In genomic region chr5:54611290-54611951, GRCh38 we compare ENCODE assay signal across 18 cellular contexts.
A peak's percentile ranks its signal among the peaks of the same experiment; 100 is the strongest.
DNase-seq lines count a peak whose midpoint lies in the region; ATAC-seq and TF ChIP-seq lines count a peak whose summit lies in the region.
"Had no signal": no experiment of that assay in that cellular context is flagged by ENCODE, and none has a peak within 500 bp of the region (broad histone marks: within the 10 kb centered on the region; RNA-seq: fewer than 3 reads in every experiment).

No MANE protein-coding gene starts in this region.

- no peaks in the 10 kb centered on the region for H4K20me1 ChIP-seq in PC-9 (ENCODE audit: insufficient read depth)
- H4K20me1 ChIP-seq in Karpas-422 (ENCODE audit: insufficient read depth, low read depth, low read length): no peaks in the 10 kb centered on the region

- H3K4me1 ChIP-seq in body of pancreas (no peaks in the 10 kb centered on the region), PC-9 (replicated peaks; ENCODE audit: insufficient read depth) (no peaks in the 10 kb centered on the region), Karpas-422 (ENCODE audit: low read length) (no peaks in the 10 kb centered on the region)
- H3K4me1 ChIP-seq: SJCRH30 had no signal

- ATAC-seq in T-helper 17 cell: no peak
- no peak for ATAC-seq in body of pancreas
- ATAC-seq in HG02870 (IDR thresholded peaks at IDR 0.05; ENCODE audit: unreplicated experiment): no peak

- BruUV-seq in PC-9 (replicated peaks; lab: Mats Ljungman, UMichigan): no TSS peak

- H3K27ac Mint-ChIP-seq in T-helper 17 cell: peak overlapping the region; percentile 0
- H3K27ac Mint-ChIP-seq: mesothelial cell of epicardium; stimulated activated naive CD8-positive, alpha-beta T cell treated with anti-CD3 and anti-CD28 coated beads, Interleukin-15, Interleukin-2, amounts not matched to agents 100 ng/mL and 50 ng/mL, for 24 hours had no signal

- 52 to 59% methylated on average over 5 of the region's 5 CpGs for WGBS in body of pancreas, 2 donors

- no peak for TF ChIP-seq POLR2A in body of pancreas (IDR thresholded peaks at IDR 0.05)

- DNase-seq in AG08395 (ENCODE audit: low spot score): peak; percentile 52
- DNase-seq in EL: peak; percentile 67
- no peak for DNase-seq in T-helper 17 cell
- DNase-seq in medulla oblongata (ENCODE audit: extremely low spot score): peak; percentile 56
- DNase-seq in body of pancreas: no peak
- DNase-seq in PC-9: no peak
- DNase-seq in Karpas-422: no peak
- DNase-seq: activated CD4-positive, CD25-positive, alpha-beta regulatory T cell treated with anti-CD3 and anti-CD28 coated beads, Interleukin-2, amount 50 U/mL, for 72 hours; activated effector memory CD4-positive, alpha-beta T cell treated with Interleukin-2 at 50 U/mL for 16 hours; GF-D8; NCI-H774; SJCRH30; stimulated activated CD4-positive, alpha-beta T cell treated with anti-CD3 and anti-CD28 coated beads, Interleukin-2, amount 100 ng/mL, for 48 hours had no signal

- H3K9me3 ChIP-seq in T-helper 17 cell (ENCODE audit: control insufficient read depth, low read length, poor library complexity, severe bottlenecking) (no peaks in the 10 kb centered on the region), body of pancreas (no peaks in the 10 kb centered on the region), PC-9 (ENCODE audit: insufficient read depth, low read depth) (no peaks in the 10 kb centered on the region), Karpas-422 (ENCODE audit: low read length) (no peaks in the 10 kb centered on the region)
- H3K9me3 ChIP-seq: SJCRH30 had no signal

- H3K27me3 ChIP-seq in body of pancreas (no peaks in the 10 kb centered on the region), PC-9 (ENCODE audit: insufficient read depth, low read depth) (no peaks in the 10 kb centered on the region), Karpas-422 (ENCODE audit: low read length) (no peaks in the 10 kb centered on the region)
- H3K27me3 ChIP-seq: cardiac muscle cell, SJCRH30 had no signal

- no peaks in the 10 kb centered on the region for H3F3A ChIP-seq in PC-9 (ENCODE audit: insufficient read depth, low read depth)

- intact Hi-C loops in body of pancreas (cut with DNase I): no loop called here
- intact Hi-C loops in PC-9 (cut with micrococcal nuclease; ENCODE audit: unreplicated experiment): no loop called here

- H3K27ac ChIP-seq in body of pancreas: no peak overlapping the region
- no peak overlapping the region for H3K27ac ChIP-seq in PC-9
- H3K27ac ChIP-seq in Karpas-422 (ENCODE audit: low read length): no peak overlapping the region
- H3K27ac ChIP-seq: cardiac muscle cell, epithelial cell of prostate, SJCRH30 had no signal

- peaks cover 22% of the 10 kb centered on the region for H3K4me1 Mint-ChIP-seq in T-helper 17 cell

- no peak overlapping the region for H3K9ac ChIP-seq in Karpas-422 (ENCODE audit: low read length)

- H3K4me2 ChIP-seq in PC-9 (no peak overlapping the region), Karpas-422 (ENCODE audit: low read depth, low read length, poor library complexity, severe bottlenecking) (no peak overlapping the region)

- H3K27me3 Mint-ChIP-seq in T-helper 17 cell: no peaks in the 10 kb centered on the region
- H3K27me3 Mint-ChIP-seq: stimulated activated naive CD8-positive, alpha-beta T cell treated with anti-CD3 and anti-CD28 coated beads, Interleukin-15, Interleukin-2, amounts not matched to agents 100 ng/mL and 50 ng/mL, for 24 hours had no signal

- CTCF ChIA-PET in PC-9 (lab: Charles Lee): no interaction called here

- H3K4me3 ChIP-seq in body of pancreas (no peak overlapping the region), PC-9 (no peak overlapping the region), Karpas-422 (ENCODE audit: low read length) (no peak overlapping the region)
- H3K4me3 ChIP-seq: cardiac muscle cell, SJCRH30 had no signal

- H3K9me2 ChIP-seq in PC-9 (ENCODE audit: insufficient read depth): no peaks in the 10 kb centered on the region
- H3K9me2 ChIP-seq in Karpas-422 (replicated peaks; ENCODE audit: insufficient read depth, low read length): no peaks in the 10 kb centered on the region

- H3K36me3 ChIP-seq in body of pancreas (replicated peaks in 1 of 2; ENCODE audit: insufficient read depth in 1 of 2, low read depth in 2 of 2): no peaks in the 10 kb centered on the region
- H3K36me3 ChIP-seq in PC-9 (ENCODE audit: low read depth): no peaks in the 10 kb centered on the region
- no peaks in the 10 kb centered on the region for H3K36me3 ChIP-seq in Karpas-422 (ENCODE audit: insufficient read depth, low read length)
- H3K36me3 ChIP-seq: cardiac muscle cell, SJCRH30 had no signal

- H3K4me3 Mint-ChIP-seq in T-helper 17 cell: peak overlapping the region; percentile 84
- H3K4me3 Mint-ChIP-seq: mesothelial cell of epicardium had no signal

- H3K79me2 ChIP-seq in PC-9 (ENCODE audit: low read depth): no peaks in the 10 kb centered on the region
- no peaks in the 10 kb centered on the region for H3K79me2 ChIP-seq in Karpas-422 (ENCODE audit: low read length)

- no peaks in the 10 kb centered on the region for H3K36me3 Mint-ChIP-seq in T-helper 17 cell (ENCODE audit: low read depth)
- H3K36me3 Mint-ChIP-seq: mesothelial cell of epicardium had no signal

- no peak for TF ChIP-seq CTCF in body of pancreas (IDR thresholded peaks at IDR 0.05)
- no peak for TF ChIP-seq CTCF in PC-9 (conservative IDR thresholded peaks at IDR 0.05)

- POLR2A ChIA-PET in PC-9 (lab: Charles Lee; ENCODE audit: unreplicated experiment): no interaction called here

- H2AFZ ChIP-seq in PC-9 (no peak overlapping the region), Karpas-422 (ENCODE audit: low read length) (no peak overlapping the region)

Comparison
In these comparisons a context has a peak if more than half of its experiments do, and no peak if none do; other contexts are left out.
1. DNase-seq: peak in AG08395 (single experiment), EL (single experiment) and medulla oblongata (single experiment); none in T-helper 17 cell (0 of 3), body of pancreas (0 of 4), PC-9 (0 of 2) and Karpas-422 (single experiment).